In the genomic region with DNA sequence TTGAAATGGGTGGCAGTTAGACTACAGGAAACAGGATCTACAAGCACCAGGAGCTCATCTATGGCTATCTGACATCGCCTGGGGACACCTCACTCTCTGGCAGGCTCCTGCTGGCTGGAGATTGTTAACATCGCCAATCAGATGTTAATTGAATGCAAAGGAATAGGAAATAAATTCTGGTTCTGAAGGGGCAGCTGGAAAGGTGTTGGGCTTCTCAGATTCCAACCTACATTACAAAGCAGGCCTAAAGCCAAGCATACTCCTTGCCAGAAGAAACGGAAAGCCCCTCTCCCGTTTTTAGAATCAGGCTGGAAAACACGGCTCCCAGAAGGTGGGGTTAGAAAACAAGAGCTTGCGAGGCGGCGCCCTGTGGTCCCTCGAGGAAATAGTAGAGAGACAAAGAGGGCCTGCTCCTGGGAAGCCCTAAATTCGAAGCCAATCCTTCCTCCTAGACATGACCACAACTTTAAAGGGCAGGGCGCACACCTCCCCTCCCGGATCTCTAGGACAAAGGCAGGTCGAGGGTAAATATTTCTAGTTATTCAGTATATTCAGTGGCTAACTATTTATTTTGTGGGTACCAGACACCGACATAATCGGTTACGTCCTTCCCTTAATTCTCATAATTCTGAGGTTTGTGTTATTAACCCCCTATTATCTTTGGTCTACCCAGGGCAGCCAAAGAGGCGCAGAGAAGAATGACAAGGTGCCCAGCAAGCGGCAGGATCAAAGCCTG, we compare ENCODE assay signal across 8 cellular contexts. TPM values are rescaled to one million over a fixed set of nuclear protein-coding genes. Genes with fewer than 3 reads are reported as not detected.
DNase-seq lines count a peak whose midpoint lies in the region; ATAC-seq and TF ChIP-seq lines count a peak whose summit lies in the region.

No MANE protein-coding gene starts in this region.

- no peak overlapping the region for H3K23ac ChIP-seq in mesendoderm (ENCODE audit: low read length)

- no peak overlapping the region for H3K27ac ChIP-seq in MM.1S (ENCODE audit: low read length)
- peak overlapping the region; percentile 89 for H3K27ac ChIP-seq in mesendoderm (ENCODE audit: low read depth, low read length)

- DNase-seq in GM13977 (ENCODE audit: low spot score) (peak; percentile 9), MM.1S (no peak), mesendoderm (peak; percentile 89), GM10248 (ENCODE audit: extremely low spot score) (no peak), NCI-H1048 (lab: John Stamatoyannopoulos, UW) (no peak)
- DNase-seq in activated naive CD8-positive, alpha-beta T cell treated with anti-CD3 and anti-CD28 coated beads, Interleukin-2, amount 10 ng/mL, durations not matched to agents 7 days and 5 days = no peak
- DNase-seq in stimulated activated CD4-positive, alpha-beta T cell treated with anti-CD3 and anti-CD28 coated beads, Interleukin-4, amount 100 ng/mL, for 24 hours = no peak

- POLR2A ChIA-PET in activated naive CD8-positive, alpha-beta T cell treated with anti-CD3 and anti-CD28 coated beads, Interleukin-2, amount 10 ng/mL, durations not matched to agents 7 days and 5 days (lab: Charles Lee) = no interaction called here
- POLR2A ChIA-PET in GM10248 (lab: Yijun Ruan, JAX) = no interaction called here

- no peak overlapping the region for H2BK120ac ChIP-seq in mesendoderm (ENCODE audit: low read depth, low read length)

- no CpG with 5 or more reads among the region's 18 CpGs for WGBS in mesendoderm (ENCODE audit: extremely low coverage, insufficient coverage, low lambda C conversion rate)

- H3K79me1 ChIP-seq in mesendoderm (ENCODE audit: low read length) = peaks cover 2% of the 10 kb centered on the region

- no peak overlapping the region for H2AK5ac ChIP-seq in mesendoderm (ENCODE audit: low read length)

- no peaks in the 10 kb centered on the region for H3K9me2 ChIP-seq in MM.1S (replicated peaks; ENCODE audit: insufficient read depth, low read length)

- H3K4me2 ChIP-seq in MM.1S (ENCODE audit: low read depth, low read length) (peak overlapping the region; percentile 97), mesendoderm (ENCODE audit: low read length) (peak overlapping the region; percentile 60)

- CTCF ChIA-PET in GM10248 (lab: Yijun Ruan, JAX) = interaction anchor here (1.1 kb wide), 1 partner anchor 328 kb away, joined by 3 read pairs; no protein-coding TSS in a partner anchor

- H3K4me3 Mint-ChIP-seq in activated naive CD8-positive, alpha-beta T cell treated with anti-CD3 and anti-CD28 coated beads, Interleukin-2, amount 10 ng/mL, durations not matched to agents 7 days and 5 days = peak overlapping the region; percentile 64

- no peaks in the 10 kb centered on the region for H3K27me3 ChIP-seq in MM.1S (replicated peaks; ENCODE audit: insufficient read depth, low read length)
- no peaks in the 10 kb centered on the region for H3K27me3 ChIP-seq in mesendoderm (ENCODE audit: insufficient read depth, low read length, poor library complexity)

- H3K56ac ChIP-seq in mesendoderm (ENCODE audit: low read length) = peak overlapping the region; percentile 92

- H3K36me3 Mint-ChIP-seq in activated naive CD8-positive, alpha-beta T cell treated with anti-CD3 and anti-CD28 coated beads, Interleukin-2, amount 10 ng/mL, durations not matched to agents 7 days and 5 days = no peaks in the 10 kb centered on the region

- peaks cover 46% of the 10 kb centered on the region for H3K27me3 Mint-ChIP-seq in activated naive CD8-positive, alpha-beta T cell treated with anti-CD3 and anti-CD28 coated beads, Interleukin-2, amount 10 ng/mL, durations not matched to agents 7 days and 5 days

- in situ Hi-C loops in GM13977 (cut with MboI; ENCODE audit: low pct_unique_long_range_greater_than_20kb, low sequenced_read_pairs, unreplicated experiment) = no loop called here

- no peaks in the 10 kb centered on the region for H3K79me2 ChIP-seq in MM.1S (ENCODE audit: low read length)
- H3K79me2 ChIP-seq in mesendoderm (ENCODE audit: control insufficient read depth, insufficient read depth, low read length) = peaks cover 10% of the 10 kb centered on the region

- H3K4ac ChIP-seq in mesendoderm (ENCODE audit: low read depth, low read length) = no peak overlapping the region

- H4K20me1 ChIP-seq in MM.1S (ENCODE audit: insufficient read depth, low read length) = no peaks in the 10 kb centered on the region

- peak overlapping the region; percentile 14 for H2BK15ac ChIP-seq in mesendoderm (replicated peaks; ENCODE audit: low read depth)

- H2AFZ ChIP-seq in MM.1S (ENCODE audit: low read length) = peak overlapping the region; percentile 74

- peaks cover 3% of the 10 kb centered on the region for H3K4me1 Mint-ChIP-seq in activated naive CD8-positive, alpha-beta T cell treated with anti-CD3 and anti-CD28 coated beads, Interleukin-2, amount 10 ng/mL, durations not matched to agents 7 days and 5 days

- H3K4me1 ChIP-seq in MM.1S (ENCODE audit: low read length) (no peaks in the 10 kb centered on the region), mesendoderm (ENCODE audit: control insufficient read depth, low read depth, low read length) (peaks cover 8% of the 10 kb centered on the region)

- no peak overlapping the region for H3K27ac Mint-ChIP-seq in activated naive CD8-positive, alpha-beta T cell treated with anti-CD3 and anti-CD28 coated beads, Interleukin-2, amount 10 ng/mL, durations not matched to agents 7 days and 5 days

- peak overlapping the region; percentile 22 for H2BK5ac ChIP-seq in mesendoderm (ENCODE audit: low read length)

- H3K9me3 Mint-ChIP-seq in activated naive CD8-positive, alpha-beta T cell treated with anti-CD3 and anti-CD28 coated beads, Interleukin-2, amount 10 ng/mL, durations not matched to agents 7 days and 5 days = no peaks in the 10 kb centered on the region

- peak overlapping the region; percentile 48 for H3K9ac ChIP-seq in MM.1S (ENCODE audit: low read length)
- peak overlapping the region; percentile 85 for H3K9ac ChIP-seq in mesendoderm (ENCODE audit: low read length)

- TF ChIP-seq CTCF in GM13977 (IDR thresholded peaks at IDR 0.05; ENCODE audit: extremely low read depth, insufficient read depth, missing control alignments) (no peak), MM.1S (IDR thresholded peaks at IDR 0.05; ENCODE audit: low read length) (no peak), GM10248 (IDR thresholded peaks at IDR 0.05; ENCODE audit: control extremely low read depth, extremely low read depth, low read depth, missing control alignments) (no peak)

- no peak for ATAC-seq in activated naive CD8-positive, alpha-beta T cell treated with anti-CD3 and anti-CD28 coated beads, Interleukin-2, amount 10 ng/mL, durations not matched to agents 7 days and 5 days (ENCODE audit: low read depth)
- no peak for ATAC-seq in GM21390 (IDR thresholded peaks at IDR 0.05; ENCODE audit: unreplicated experiment)

- no peak overlapping the region for H4K5ac ChIP-seq in mesendoderm (ENCODE audit: low read length)

- H3K4me3 ChIP-seq in MM.1S (ENCODE audit: low read length) = peak overlapping the region; percentile 73
- peak overlapping the region; percentile 77 for H3K4me3 ChIP-seq in mesendoderm (ENCODE audit: low read length)

- peaks cover 5% of the 10 kb centered on the region; the same call in 1 of the 2 replicates for H3F3A ChIP-seq in MM.1S (ENCODE audit: insufficient read depth, low read length)

- no peaks in the 10 kb centered on the region for H3K9me3 ChIP-seq in MM.1S (replicated peaks; ENCODE audit: insufficient read depth, low read length)

- H3K18ac ChIP-seq in mesendoderm (ENCODE audit: low read length) = peak overlapping the region; percentile 97

- H3K36me3 ChIP-seq in MM.1S (replicated peaks; ENCODE audit: insufficient read depth, low read length) = no peaks in the 10 kb centered on the region
- H3K36me3 ChIP-seq in mesendoderm (ENCODE audit: control insufficient read depth, insufficient read depth, low read length) = no peaks in the 10 kb centered on the region

- H4K8ac ChIP-seq in mesendoderm (ENCODE audit: low read depth, low read length) = peak overlapping the region; percentile 84

RNA-seq across cellular contexts. Expression of a gene that starts 0.8 kb away (rescaled TPM):
- not detected for total RNA-seq in activated naive CD8-positive, alpha-beta T cell treated with anti-CD3 and anti-CD28 coated beads, Interleukin-2, amount 10 ng/mL, durations not matched to agents 7 days and 5 days
- 28.3 TPM for polyA plus RNA-seq in mesendoderm (2013, experiment 1 of 2)
- polyA plus RNA-seq in mesendoderm (2013, experiment 2 of 2) = 31.0 TPM

Comparison
In these comparisons a context has a peak if more than half of its experiments do, and no peak if none do; other contexts are left out.
1. DNase-seq: peak in GM13977 (single experiment) and mesendoderm (single experiment); none in MM.1S (single experiment), activated naive CD8-positive, alpha-beta T cell treated with anti-CD3 and anti-CD28 coated beads, Interleukin-2, amount 10 ng/mL, durations not matched to agents 7 days and 5 days (single experiment), stimulated activated CD4-positive, alpha-beta T cell treated with anti-CD3 and anti-CD28 coated beads, Interleukin-4, amount 100 ng/mL, for 24 hours (single experiment), GM10248 (single experiment) and NCI-H1048 (single experiment).